9 cellular contexts compared by ENCODE assay signal in genomic region chr3:125212096-125212508, GRCh38. TPM values are rescaled to one million over a fixed set of nuclear protein-coding genes. Genes with fewer than 3 reads are reported as not detected.
DNase-seq lines count a peak whose midpoint lies in the region; ATAC-seq and TF ChIP-seq lines count a peak whose summit lies in the region.
"Had no signal": no experiment of that assay in that cellular context is flagged by ENCODE, and none has a peak within 500 bp of the region (broad histone marks: within the 10 kb centered on the region; RNA-seq: fewer than 3 reads in every experiment).

No MANE protein-coding gene starts in this region.

- H3K9ac ChIP-seq in MM.1S (ENCODE audit: low read length), result no peak overlapping the region; the same call in 1 of the 2 replicates
- peak overlapping the region; percentile 42 for H3K9ac ChIP-seq in fibroblast of lung (ENCODE audit: insufficient read depth, low read length)

- POLR2A ChIA-PET in CD4-positive, alpha-beta T cell (lab: Charles Lee), result no interaction called here

- H3K4me1 ChIP-seq in MM.1S (ENCODE audit: low read length) (no peaks in the 10 kb centered on the region), fibroblast of lung (ENCODE audit: control insufficient read depth, extremely low read depth, insufficient read depth, low read length) (peaks cover 6% of the 10 kb centered on the region)

- H3K27me3 Mint-ChIP-seq in CD4-positive, alpha-beta T cell, result peaks cover 66% of the 10 kb centered on the region
- peaks cover 53% of the 10 kb centered on the region for H3K27me3 Mint-ChIP-seq in neural crest cell (ENCODE audit: low read depth)

- no peaks in the 10 kb centered on the region for H3K79me2 ChIP-seq in MM.1S (ENCODE audit: low read length)
- H3K79me2 ChIP-seq in fibroblast of lung (ENCODE audit: control insufficient read depth, insufficient read depth, low read length), result no peaks in the 10 kb centered on the region

- CTCF ChIA-PET in CD4-positive, alpha-beta T cell (lab: Charles Lee), result no interaction called here

- H3K27ac ChIP-seq in CD4-positive, alpha-beta T cell (ENCODE audit: low read depth, low read length), result no peak overlapping the region
- no peak overlapping the region for H3K27ac ChIP-seq in MM.1S (ENCODE audit: low read length)
- no peak overlapping the region for H3K27ac ChIP-seq in fibroblast of lung (ENCODE audit: insufficient read depth, low read length)
- no peak overlapping the region for H3K27ac ChIP-seq in substantia nigra (ENCODE audit: low read depth, low read length, poor library complexity, severe bottlenecking)
- H3K27ac ChIP-seq: adrenal gland had no signal

- H4K20me1 ChIP-seq in MM.1S (ENCODE audit: insufficient read depth, low read length) (no peaks in the 10 kb centered on the region), fibroblast of lung (ENCODE audit: control insufficient read depth, extremely low read depth, insufficient read depth, low read length) (no peaks in the 10 kb centered on the region)

- peaks cover 45% of the 10 kb centered on the region for H3K27me3 ChIP-seq in CD4-positive, alpha-beta T cell (ENCODE audit: control insufficient read depth, insufficient read depth, low read length)
- H3K27me3 ChIP-seq in MM.1S (replicated peaks; ENCODE audit: insufficient read depth, low read length) (no peaks in the 10 kb centered on the region), fibroblast of lung (ENCODE audit: control insufficient read depth, insufficient read depth, low read length) (peaks cover 9% of the 10 kb centered on the region)

- intact Hi-C loops in CD4-positive, alpha-beta T cell (cut with DNase I, micrococcal nuclease), result no loop called here

- no peaks in the 10 kb centered on the region for H3F3A ChIP-seq in MM.1S (ENCODE audit: insufficient read depth, low read length)

- peak overlapping the region; percentile 67 for H2AFZ ChIP-seq in MM.1S (ENCODE audit: low read length)
- H2AFZ ChIP-seq in fibroblast of lung (ENCODE audit: low read length), result peak overlapping the region; percentile 30

- peak overlapping the region; percentile 54 for H3K4me3 Mint-ChIP-seq in CD4-positive, alpha-beta T cell
- H3K4me3 Mint-ChIP-seq in neural crest cell, result peak overlapping the region; percentile 68

- H3K4me2 ChIP-seq in MM.1S (ENCODE audit: low read depth, low read length) (peak overlapping the region; percentile 77), fibroblast of lung (ENCODE audit: extremely low read depth, insufficient read depth, low read length) (peak overlapping the region; percentile 71)

- no peak for DNase-seq in CD4-positive, alpha-beta T cell
- no peak for DNase-seq in MM.1S
- DNase-seq in fibroblast of lung (ENCODE audit: low read depth in 2 of 2), result no peak
- DNase-seq in neural crest cell (ENCODE audit: low read depth, low spot score), result peak; percentile 21
- no peak for DNase-seq in substantia nigra (lab: John Stamatoyannopoulos, UW)
- DNase-seq in NAMALWA (ENCODE audit: low spot score), result no peak

- TF ChIP-seq CTCF in CD4-positive, alpha-beta T cell (IDR thresholded peaks at IDR 0.05), result no peak
- no peak for TF ChIP-seq CTCF in MM.1S (IDR thresholded peaks at IDR 0.05; ENCODE audit: low read length)
- TF ChIP-seq CTCF in fibroblast of lung (conservative IDR thresholded peaks at IDR 0.05 in 1 of 2, IDR thresholded peaks at IDR 0.05 in 1 of 2; ENCODE audit: low read depth in 1 of 2, low read length in 2 of 2), result no peak
- no peak for TF ChIP-seq CTCF in neural crest cell (conservative IDR thresholded peaks at IDR 0.05)

- no peaks in the 10 kb centered on the region for H3K9me3 ChIP-seq in CD4-positive, alpha-beta T cell (ENCODE audit: control insufficient read depth, low read length)
- H3K9me3 ChIP-seq in MM.1S (replicated peaks; ENCODE audit: insufficient read depth, low read length) (no peaks in the 10 kb centered on the region), fibroblast of lung (ENCODE audit: control insufficient read depth, insufficient read depth, low read depth, low read length) (no peaks in the 10 kb centered on the region)
- H3K9me3 ChIP-seq: adrenal gland had no signal

- H3K36me3 ChIP-seq in MM.1S (replicated peaks; ENCODE audit: insufficient read depth, low read length) (no peaks in the 10 kb centered on the region), fibroblast of lung (ENCODE audit: control insufficient read depth, insufficient read depth, low read length) (no peaks in the 10 kb centered on the region)
- H3K36me3 ChIP-seq: adrenal gland had no signal

- H3K9me2 ChIP-seq in MM.1S (replicated peaks; ENCODE audit: insufficient read depth, low read length), result no peaks in the 10 kb centered on the region

- no peak overlapping the region for H3K27ac Mint-ChIP-seq in CD4-positive, alpha-beta T cell
- H3K27ac Mint-ChIP-seq in neural crest cell (ENCODE audit: unreplicated experiment), result no peak overlapping the region

- ATAC-seq in CD4-positive, alpha-beta T cell (ENCODE audit: poor library complexity), result no peak
- ATAC-seq in HG03280 (IDR thresholded peaks at IDR 0.05; ENCODE audit: unreplicated experiment) (no peak), GM18873 (IDR thresholded peaks at IDR 0.05; ENCODE audit: low FRiP score, unreplicated experiment) (no peak)

- H3K4me1 Mint-ChIP-seq in CD4-positive, alpha-beta T cell (ENCODE audit: low read depth), result peaks cover 14% of the 10 kb centered on the region
- peaks cover 13% of the 10 kb centered on the region for H3K4me1 Mint-ChIP-seq in neural crest cell

- H3K4me3 ChIP-seq in MM.1S (ENCODE audit: low read length), result peak overlapping the region; percentile 54
- peak overlapping the region; percentile 6 to 51 (median 34) for H3K4me3 ChIP-seq in fibroblast of lung (replicated peaks in 1 of 4; ENCODE audit: control extremely low read depth in 1 of 4, insufficient read depth in 1 of 4, low read depth in 3 of 4, low read length in 4 of 4)

- no peaks in the 10 kb centered on the region for H3K36me3 Mint-ChIP-seq in CD4-positive, alpha-beta T cell (ENCODE audit: low read depth)
- no peaks in the 10 kb centered on the region for H3K36me3 Mint-ChIP-seq in neural crest cell (ENCODE audit: low read depth)

- no peaks in the 10 kb centered on the region for H3K9me3 Mint-ChIP-seq in CD4-positive, alpha-beta T cell
- H3K9me3 Mint-ChIP-seq in neural crest cell, result no peaks in the 10 kb centered on the region

RNA-seq across cellular contexts. Expression of gene SLC12A8, which starts 0.4 kb away (rescaled TPM):
- under 1 TPM; 0.36 to 0.38 TPM for total RNA-seq in CD4-positive, alpha-beta T cell
- total RNA-seq in fibroblast of lung, result 9.8 and 19.5 TPM in 2 replicates
- polyA plus RNA-seq in fibroblast of lung, result 7.6 and 15.1 TPM in 2 replicates
- 5.7 and 10.8 TPM in 2 replicates for polyA plus RNA-seq in fibroblast of lung (2012)
- polyA minus RNA-seq in fibroblast of lung (ENCODE audit: low replicate concordance), result 20.3 and 22.0 TPM in 2 replicates
- total RNA-seq in neural crest cell, result 2.7 and 2.9 TPM in 2 replicates
